32 cellular contexts compared by ENCODE assay signal in genomic region chr10:85421421-85421820, GRCh38.
"Had no signal": no experiment of that assay in that cellular context is flagged by ENCODE, and none has a peak within 500 bp of the region (broad histone marks: within the 10 kb centered on the region; RNA-seq: fewer than 3 reads in every experiment).

No MANE protein-coding gene starts in this region.

- H3K36me3 ChIP-seq: ovary, spleen, suprapubic skin, tibial artery, transverse colon, upper lobe of right lung, uterus had no signal

- H3K27me3 Mint-ChIP-seq: naive B cell; natural killer cell treated with Interleukin-12 subunit alpha and Interleukin-12 subunit beta and Interleukin-15 and Interleukin-18, amount 100 ng/mL, for 72 hours; progenitor cell of endocrine pancreas; stimulated activated memory B cell treated with anti-CD40 and anti-IgM and Interleukin-4, amounts not matched to agents 10 μg/mL and 1 μg/mL and 100 μg/mL, for 72 hours; stimulated activated naive CD8-positive, alpha-beta T cell treated with anti-CD3 and anti-CD28 coated beads, Interleukin-15, amount 100 ng/mL, for 72 hours; type B pancreatic cell had no signal

- H3K27ac Mint-ChIP-seq: naive B cell; naive thymus-derived CD8-positive, alpha-beta T cell; natural killer cell treated with Interleukin-12 subunit alpha and Interleukin-12 subunit beta and Interleukin-15 and Interleukin-18, amount 100 ng/mL, for 72 hours; progenitor cell of endocrine pancreas; stimulated activated memory B cell treated with anti-CD40 and anti-IgM and Interleukin-4, amounts not matched to agents 10 μg/mL and 1 μg/mL and 100 μg/mL, for 72 hours; stimulated activated naive CD8-positive, alpha-beta T cell treated with anti-CD3 and anti-CD28 coated beads, Interleukin-15, amount 100 ng/mL, for 72 hours; type B pancreatic cell had no signal

- H3K4me3 ChIP-seq: ovary, psoas muscle, skin epidermis, smooth muscle cell, spleen, suprapubic skin, testis, tibial artery, transverse colon, upper lobe of right lung, uterus had no signal

- H3K79me2 ChIP-seq: parathyroid adenoma had no signal

- H3K9ac ChIP-seq: parathyroid adenoma had no signal

- H3K4me1 ChIP-seq: parathyroid adenoma, psoas muscle, spleen, suprapubic skin, testis, tibial artery, transverse colon, upper lobe of right lung, uterus had no signal

- H3K27ac ChIP-seq: ovary, parathyroid adenoma, psoas muscle, skin epidermis, spleen, suprapubic skin, testis, tibial artery, transverse colon, upper lobe of right lung, uterus had no signal

- H2AFZ ChIP-seq: parathyroid adenoma had no signal

- H3K36me3 Mint-ChIP-seq: naive B cell; naive thymus-derived CD8-positive, alpha-beta T cell; natural killer cell treated with Interleukin-12 subunit alpha and Interleukin-12 subunit beta and Interleukin-15 and Interleukin-18, amount 100 ng/mL, for 72 hours; stimulated activated memory B cell treated with anti-CD40 and anti-IgM and Interleukin-4, amounts not matched to agents 10 μg/mL and 1 μg/mL and 100 μg/mL, for 72 hours; type B pancreatic cell had no signal

- H3K4me1 Mint-ChIP-seq: naive B cell; naive thymus-derived CD8-positive, alpha-beta T cell; stimulated activated memory B cell treated with anti-CD40 and anti-IgM and Interleukin-4, amounts not matched to agents 10 μg/mL and 1 μg/mL and 100 μg/mL, for 72 hours; stimulated activated naive CD8-positive, alpha-beta T cell treated with anti-CD3 and anti-CD28 coated beads, Interleukin-15, amount 100 ng/mL, for 72 hours had no signal

- H3K4me3 Mint-ChIP-seq: naive thymus-derived CD8-positive, alpha-beta T cell; natural killer cell treated with Interleukin-12 subunit alpha and Interleukin-12 subunit beta and Interleukin-15 and Interleukin-18, amount 100 ng/mL, for 72 hours; nephron progenitor cell; stimulated activated memory B cell treated with anti-CD40 and anti-IgM and Interleukin-4, amounts not matched to agents 10 μg/mL and 1 μg/mL and 100 μg/mL, for 72 hours; stimulated activated naive CD8-positive, alpha-beta T cell treated with anti-CD3 and anti-CD28 coated beads, Interleukin-15, amount 100 ng/mL, for 72 hours; type B pancreatic cell had no signal

- H3K9me3 ChIP-seq: ovary, psoas muscle, suprapubic skin, testis, tibial artery, transverse colon, upper lobe of right lung, uterus had no signal

- H3K27me3 ChIP-seq: ovary, spleen, suprapubic skin, testis, tibial artery, transverse colon, upper lobe of right lung, uterus had no signal

- DNase-seq: naive B cell; naive thymus-derived CD8-positive, alpha-beta T cell; occipital lobe; ovary; posterior cingulate gyrus; psoas muscle; right cardiac atrium; spleen; stimulated activated CD4-positive, alpha-beta T cell treated with anti-CD3 and anti-CD28 coated beads, Interleukin-12 subunit alpha, Interleukin-12 subunit beta, amount 100 ng/mL, for 4 hours; stimulated activated CD4-positive, alpha-beta T cell treated with anti-CD3 and anti-CD28 coated beads, Interleukin-1b, Interleukin-23, amount 100 ng/mL, for 48 hours; stimulated activated CD4-positive, alpha-beta T cell treated with anti-CD3 and anti-CD28 coated beads, Interleukin-4, amount 100 ng/mL, for 1 hour; stimulated activated CD4-positive, alpha-beta T cell treated with anti-CD3 and anti-CD28 coated beads, Interleukin-4, amount 100 ng/mL, for 4 hours; stimulated activated CD8-positive, alpha-beta memory T cell treated with anti-CD3 and anti-CD28 coated beads, Interleukin-4, amount 100 ng/mL, for 48 hours; stimulated activated naive CD4-positive, alpha-beta T cell; stimulated activated naive CD8-positive, alpha-beta T cell treated with anti-CD3 and anti-CD28 coated beads, Interleukin-15, amount 100 ng/mL, for 72 hours; stimulated activated naive CD8-positive, alpha-beta T cell treated with anti-CD3 and anti-CD28 coated beads, Interleukin-15, Interleukin-2, amounts not matched to agents 100 U/mL and 50 U/mL, for 24 hours; substantia nigra; testis; tibial artery; transverse colon; upper lobe of right lung; uterus had no signal

- ATAC-seq: naive thymus-derived CD8-positive, alpha-beta T cell; natural killer cell treated with Interleukin-12 subunit alpha and Interleukin-12 subunit beta and Interleukin-15 and Interleukin-18, amount 100 ng/mL, for 72 hours; psoas muscle; right cardiac atrium; sciatic nerve; stimulated activated naive CD8-positive, alpha-beta T cell treated with anti-CD3 and anti-CD28 coated beads, Interleukin-15, amount 100 ng/mL, for 72 hours; stimulated activated naive CD8-positive, alpha-beta T cell treated with anti-CD3 and anti-CD28 coated beads, Interleukin-15, Interleukin-2, amounts not matched to agents 100 U/mL and 50 U/mL, for 24 hours; upper lobe of right lung had no signal

- H3K4me2 ChIP-seq: smooth muscle cell had no signal

- H3K9me3 Mint-ChIP-seq: naive thymus-derived CD8-positive, alpha-beta T cell; natural killer cell treated with Interleukin-12 subunit alpha and Interleukin-12 subunit beta and Interleukin-15 and Interleukin-18, amount 100 ng/mL, for 72 hours; stimulated activated memory B cell treated with anti-CD40 and anti-IgM and Interleukin-4, amounts not matched to agents 10 μg/mL and 1 μg/mL and 100 μg/mL, for 72 hours; stimulated activated naive CD8-positive, alpha-beta T cell treated with anti-CD3 and anti-CD28 coated beads, Interleukin-15, amount 100 ng/mL, for 72 hours; type B pancreatic cell had no signal
